Comparison of ENCODE assay signal across 14 cellular contexts in the genomic region with DNA sequence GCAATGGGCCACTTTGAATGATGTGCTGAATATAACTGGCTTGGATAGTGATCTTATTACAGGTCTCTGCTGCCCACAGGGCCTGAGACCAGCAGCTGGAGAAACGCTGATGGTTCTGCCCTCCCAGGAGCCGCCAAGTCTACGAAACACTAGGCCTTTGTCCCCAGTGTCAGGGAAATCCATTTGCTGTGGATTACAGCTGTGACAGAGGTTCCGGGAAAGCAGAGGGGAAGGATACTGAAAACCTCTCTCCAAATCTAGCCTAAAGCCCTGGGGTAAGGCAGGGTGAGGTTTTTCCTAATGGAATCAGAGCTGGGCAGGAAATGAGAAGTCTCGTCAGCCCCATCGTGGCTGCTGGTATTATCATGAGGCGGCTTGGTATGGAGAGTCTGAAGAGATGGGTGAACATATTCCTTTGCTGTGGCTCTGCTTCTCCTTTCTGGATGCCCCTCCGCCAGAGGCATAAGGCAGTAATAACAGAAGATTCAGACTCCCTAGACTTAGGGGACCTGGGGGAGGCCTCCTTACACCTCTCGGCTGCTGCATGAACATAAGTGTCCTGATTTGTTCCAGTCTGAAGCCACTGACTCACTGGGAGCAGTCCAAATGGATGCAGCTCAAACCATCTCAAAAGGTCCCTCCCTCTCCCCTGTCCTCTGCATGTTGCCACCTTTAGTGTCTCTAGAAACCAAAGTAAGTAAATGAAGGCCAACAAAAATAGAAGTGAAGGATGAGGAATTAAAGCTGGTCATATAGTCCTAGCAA. TPM values are rescaled to one million over a fixed set of nuclear protein-coding genes. Genes with fewer than 3 reads are reported as not detected.
A peak's percentile ranks its signal among the peaks of the same experiment; 100 is the strongest.
DNase-seq lines count a peak whose midpoint lies in the region; ATAC-seq and TF ChIP-seq lines count a peak whose summit lies in the region.
"Had no signal": no experiment of that assay in that cellular context is flagged by ENCODE, and none has a peak within 500 bp of the region (broad histone marks: within the 10 kb centered on the region; RNA-seq: fewer than 3 reads in every experiment).

No MANE protein-coding gene starts in this region.

- no peaks in the 10 kb centered on the region for H3K9me3 Mint-ChIP-seq in natural killer cell treated with Interleukin-12 subunit alpha and Interleukin-12 subunit beta and Interleukin-15 and Interleukin-18, amount 100 ng/mL, for 72 hours
- H3K9me3 Mint-ChIP-seq: activated CD4-positive, alpha-beta memory T cell treated with anti-CD3 and anti-CD28 coated beads, Interleukin-2, amount 10 ng/mL, durations not matched to agents 7 days and 5 days; CD4-positive, alpha-beta memory T cell had no signal

- TF ChIP-seq CTCF in body of pancreas (IDR thresholded peaks at IDR 0.05) (no peak), gastrocnemius medialis (IDR thresholded peaks at IDR 0.05 in 4 of 5, conservative IDR thresholded peaks at IDR 0.05 in 1 of 5) (no peak)

- H3K27me3 Mint-ChIP-seq in natural killer cell treated with Interleukin-12 subunit alpha and Interleukin-12 subunit beta and Interleukin-15 and Interleukin-18, amount 100 ng/mL, for 72 hours, result peaks cover 26 to 40% of the 10 kb centered on the region in 2 donors

- WGBS in body of pancreas, 2 donors, result 67 to 74% methylated on average over 9 of the region's 9 CpGs

- DNase-seq in LHCN-M2 (ENCODE audit: low read depth) (peak; percentile 82), body of pancreas (no peak), islet precursor cell (peak; percentile 74), gastrocnemius medialis (no peak), DMS53 (lab: John Stamatoyannopoulos, UW) (no peak), EL (no peak)
- no peak for DNase-seq in natural killer cell treated with Interleukin-12 subunit alpha and Interleukin-12 subunit beta and Interleukin-15 and Interleukin-18, amount 100 ng/mL, for 72 hours (ENCODE audit: low spot score)
- DNase-seq: activated CD4-positive, alpha-beta memory T cell treated with anti-CD3 and anti-CD28 coated beads, Interleukin-2, amount 10 ng/mL, durations not matched to agents 7 days and 5 days; activated naive CD4-positive, alpha-beta T cell treated with Interleukin-2 at 50 U/mL for 16 hours; CD4-positive, alpha-beta memory T cell; NCI-H1092; NCI-H748 treated with DMSO at 0.1 percent for 48 hours had no signal

- in situ Hi-C loops in gastrocnemius medialis (cut with MboI; ENCODE audit: low sequenced_read_pairs in 4 of 4), result no loop called here

- no peaks in the 10 kb centered on the region for H3K27me3 ChIP-seq in body of pancreas
- H3K27me3 ChIP-seq in gastrocnemius medialis, result no peaks in the 10 kb centered on the region

- H3K36me3 ChIP-seq in body of pancreas (replicated peaks in 1 of 2; ENCODE audit: insufficient read depth in 1 of 2, low read depth in 2 of 2) (no peaks in the 10 kb centered on the region), gastrocnemius medialis (no peaks in the 10 kb centered on the region)

- H3K9me3 ChIP-seq in body of pancreas (no peaks in the 10 kb centered on the region), gastrocnemius medialis (no peaks in the 10 kb centered on the region)

- no peak for TF ChIP-seq POLR2A in body of pancreas (IDR thresholded peaks at IDR 0.05)
- no peak for TF ChIP-seq POLR2A in gastrocnemius medialis (IDR thresholded peaks at IDR 0.05)

- no peaks in the 10 kb centered on the region for H3K36me3 Mint-ChIP-seq in natural killer cell treated with Interleukin-12 subunit alpha and Interleukin-12 subunit beta and Interleukin-15 and Interleukin-18, amount 100 ng/mL, for 72 hours
- H3K36me3 Mint-ChIP-seq: CD4-positive, alpha-beta memory T cell had no signal

- no peak overlapping the region for H3K27ac Mint-ChIP-seq in natural killer cell treated with Interleukin-12 subunit alpha and Interleukin-12 subunit beta and Interleukin-15 and Interleukin-18, amount 100 ng/mL, for 72 hours
- H3K27ac Mint-ChIP-seq: activated CD4-positive, alpha-beta memory T cell treated with anti-CD3 and anti-CD28 coated beads, Interleukin-2, amount 10 ng/mL, durations not matched to agents 7 days and 5 days had no signal

- intact Hi-C loops in body of pancreas (cut with DNase I) (no loop called here), gastrocnemius medialis (cut with DNase I; ENCODE audit: low total_unique reads) (no loop called here)

- H3K4me1 Mint-ChIP-seq in natural killer cell treated with Interleukin-12 subunit alpha and Interleukin-12 subunit beta and Interleukin-15 and Interleukin-18, amount 100 ng/mL, for 72 hours (ENCODE audit: low read depth in 2 of 2), result peaks cover 13 to 17% of the 10 kb centered on the region in 2 donors

- H3K27ac ChIP-seq in body of pancreas (peak overlapping the region in 2 of 4 donors; percentile 31 to 54), gastrocnemius medialis (peak overlapping the region; percentile 50 to 68 (median 64))

- H3K4me3 Mint-ChIP-seq in natural killer cell treated with Interleukin-12 subunit alpha and Interleukin-12 subunit beta and Interleukin-15 and Interleukin-18, amount 100 ng/mL, for 72 hours, result no peak overlapping the region
- H3K4me3 Mint-ChIP-seq: activated CD4-positive, alpha-beta memory T cell treated with anti-CD3 and anti-CD28 coated beads, Interleukin-2, amount 10 ng/mL, durations not matched to agents 7 days and 5 days; CD4-positive, alpha-beta memory T cell had no signal

- H3K4me1 ChIP-seq in body of pancreas (peaks cover 11% of the 10 kb centered on the region), gastrocnemius medialis (peaks cover 30 to 36% of the 10 kb centered on the region in 2 donors)

- H3K4me3 ChIP-seq in body of pancreas (no peak overlapping the region), gastrocnemius medialis (no peak overlapping the region)
- H3K4me3 ChIP-seq: coronary artery had no signal

- ATAC-seq in body of pancreas, result peak; percentile 58
- peak; percentile 32 to 55 for ATAC-seq in gastrocnemius medialis
- no peak for ATAC-seq in natural killer cell treated with Interleukin-12 subunit alpha and Interleukin-12 subunit beta and Interleukin-15 and Interleukin-18, amount 100 ng/mL, for 72 hours
- no peak for ATAC-seq in HG03469 (IDR thresholded peaks at IDR 0.05; ENCODE audit: unreplicated experiment)

RNA-seq across cellular contexts. Expression of a gene that starts 48.1 kb away (rescaled TPM):
- total RNA-seq in LHCN-M2 (2014; rRNA removed), result 245 and 251 TPM in 2 replicates
- 112 TPM for polyA plus RNA-seq in LHCN-M2 (2012)
- 10 to 100 TPM; 41.8 to 44.5 TPM for total RNA-seq in body of pancreas
- total RNA-seq in gastrocnemius medialis, result 100 to 1,000 TPM; 318 to 516 (median 364) TPM
- total RNA-seq in natural killer cell treated with Interleukin-12 subunit alpha and Interleukin-12 subunit beta and Interleukin-15 and Interleukin-18, amount 100 ng/mL, for 72 hours, result 10 to 100 TPM; 14.2 to 27.4 TPM

Comparison
In these comparisons a context has a peak if more than half of its experiments do, and no peak if none do; other contexts are left out.
1. DNase-seq: peak in LHCN-M2 (single experiment) and islet precursor cell (single experiment); none in body of pancreas (0 of 4), gastrocnemius medialis (0 of 2), DMS53 (single experiment), natural killer cell treated with Interleukin-12 subunit alpha and Interleukin-12 subunit beta and Interleukin-15 and Interleukin-18, amount 100 ng/mL, for 72 hours (single experiment) and EL (single experiment).
2. ATAC-seq: peak in body of pancreas (single experiment) and gastrocnemius medialis (2 of 2); none in natural killer cell treated with Interleukin-12 subunit alpha and Interleukin-12 subunit beta and Interleukin-15 and Interleukin-18, amount 100 ng/mL, for 72 hours (0 of 2) and HG03469 (single experiment).